ENCODE assay signal across 1 cellular context in the genomic region with DNA sequence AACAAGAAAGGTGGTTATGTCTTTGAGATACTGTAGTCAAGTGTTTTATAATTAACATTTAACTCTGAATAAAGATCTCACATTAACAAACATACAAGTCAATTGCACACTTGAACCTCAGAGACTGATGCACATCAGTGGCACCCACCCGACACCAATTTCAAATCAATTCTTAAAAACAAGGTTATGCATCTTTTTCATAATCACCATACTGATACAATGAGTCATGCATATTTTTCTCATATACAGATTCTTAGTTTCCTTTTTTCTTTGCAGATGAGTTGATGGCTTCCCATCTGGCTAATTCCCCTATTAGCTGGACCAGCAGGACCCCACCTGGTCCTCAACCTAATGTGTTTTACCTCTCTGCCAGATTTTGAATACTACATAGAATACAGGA.
TF ChIP-seq lines count a peak whose summit lies in the region.

No MANE protein-coding gene starts in this region.

TF ChIP-seq in GM23338, 12 proteins besides CTCF, POLR2A, EP300 and RAD21 (continued from another document):
- TF ChIP-seq, protein P1, sequence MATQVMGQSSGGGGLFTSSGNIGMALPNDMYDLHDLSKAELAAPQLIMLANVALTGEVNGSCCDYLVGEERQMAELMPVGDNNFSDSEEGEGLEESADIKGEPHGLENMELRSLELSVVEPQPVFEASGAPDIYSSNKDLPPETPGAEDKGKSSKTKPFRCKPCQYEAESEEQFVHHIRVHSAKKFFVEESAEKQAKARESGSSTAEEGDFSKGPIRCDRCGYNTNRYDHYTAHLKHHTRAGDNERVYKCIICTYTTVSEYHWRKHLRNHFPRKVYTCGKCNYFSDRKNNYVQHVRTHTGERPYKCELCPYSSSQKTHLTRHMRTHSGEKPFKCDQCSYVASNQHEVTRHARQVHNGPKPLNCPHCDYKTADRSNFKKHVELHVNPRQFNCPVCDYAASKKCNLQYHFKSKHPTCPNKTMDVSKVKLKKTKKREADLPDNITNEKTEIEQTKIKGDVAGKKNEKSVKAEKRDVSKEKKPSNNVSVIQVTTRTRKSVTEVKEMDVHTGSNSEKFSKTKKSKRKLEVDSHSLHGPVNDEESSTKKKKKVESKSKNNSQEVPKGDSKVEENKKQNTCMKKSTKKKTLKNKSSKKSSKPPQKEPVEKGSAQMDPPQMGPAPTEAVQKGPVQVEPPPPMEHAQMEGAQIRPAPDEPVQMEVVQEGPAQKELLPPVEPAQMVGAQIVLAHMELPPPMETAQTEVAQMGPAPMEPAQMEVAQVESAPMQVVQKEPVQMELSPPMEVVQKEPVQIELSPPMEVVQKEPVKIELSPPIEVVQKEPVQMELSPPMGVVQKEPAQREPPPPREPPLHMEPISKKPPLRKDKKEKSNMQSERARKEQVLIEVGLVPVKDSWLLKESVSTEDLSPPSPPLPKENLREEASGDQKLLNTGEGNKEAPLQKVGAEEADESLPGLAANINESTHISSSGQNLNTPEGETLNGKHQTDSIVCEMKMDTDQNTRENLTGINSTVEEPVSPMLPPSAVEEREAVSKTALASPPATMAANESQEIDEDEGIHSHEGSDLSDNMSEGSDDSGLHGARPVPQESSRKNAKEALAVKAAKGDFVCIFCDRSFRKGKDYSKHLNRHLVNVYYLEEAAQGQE (IDR thresholded peaks at IDR 0.05; ENCODE audit: unreplicated experiment): no peak
- TF ChIP-seq EZH2 (IDR thresholded peaks at IDR 0.05; ENCODE audit: low read depth, unreplicated experiment) (no peak), ZNF331 (CRISPR knock-in tag; IDR thresholded peaks at IDR 0.05; ENCODE audit: low read depth) (no peak), JUNB (IDR thresholded peaks at IDR 0.05; ENCODE audit: unreplicated experiment) (no peak), POLR2AphosphoS5 (IDR thresholded peaks at IDR 0.05; ENCODE audit: low read depth) (no peak), EZH2phosphoT487 (IDR thresholded peaks at IDR 0.05; ENCODE audit: unreplicated experiment) (no peak)
